ENCODE assay signal across 9 cellular contexts in genomic region chr6:44116643-44117382, GRCh38. TPM values are rescaled to one million over a fixed set of nuclear protein-coding genes. Genes with fewer than 3 reads are reported as not detected.
A peak's percentile ranks its signal among the peaks of the same experiment; 100 is the strongest.
DNase-seq lines count a peak whose midpoint lies in the region; ATAC-seq and TF ChIP-seq lines count a peak whose summit lies in the region.
"Had no signal": no experiment of that assay in that cellular context is flagged by ENCODE, and none has a peak within 500 bp of the region (broad histone marks: within the 10 kb centered on the region; RNA-seq: fewer than 3 reads in every experiment).

No MANE protein-coding gene starts in this region.

- peak overlapping the region in 1 of 2 experiments; percentile 35 for H3K4ac ChIP-seq in mesenchymal stem cell (ENCODE audit: low read depth in 1 of 2, low read length in 2 of 2)

- no peak overlapping the region for H2AFZ ChIP-seq in mesenchymal stem cell (ENCODE audit: low read depth, low read length)

- H3K4me1 Mint-ChIP-seq in brain, result peaks cover 38% of the 10 kb centered on the region

- no peak overlapping the region for H3K4me3 Mint-ChIP-seq in brain

- no peak for TF ChIP-seq POLR2A in Peyer's patch (IDR thresholded peaks at IDR 0.05)

- ATAC-seq in GM19324 (IDR thresholded peaks at IDR 0.05; ENCODE audit: low FRiP score, unreplicated experiment), result no peak
- no peak for ATAC-seq in HG02588 (IDR thresholded peaks at IDR 0.05; ENCODE audit: unreplicated experiment)

- no peak overlapping the region for H4K91ac ChIP-seq in mesenchymal stem cell (ENCODE audit: low read length)

- H2BK120ac ChIP-seq in mesenchymal stem cell (ENCODE audit: low read depth, low read length), result peak overlapping the region; percentile 42

- H3K4me2 ChIP-seq in mesenchymal stem cell (ENCODE audit: low read length, poor library complexity, severe bottlenecking), result peak overlapping the region; percentile 3

- H3K79me1 ChIP-seq in mesenchymal stem cell (replicated peaks; ENCODE audit: low read length, poor library complexity, severe bottlenecking), result peaks cover 14% of the 10 kb centered on the region

- H3K14ac ChIP-seq in mesenchymal stem cell (ENCODE audit: low read length in 2 of 2), result peak overlapping the region in 1 of 2 experiments; percentile 21

- no peak overlapping the region for H2BK12ac ChIP-seq in mesenchymal stem cell (ENCODE audit: low read length in 2 of 2)

- no peaks in the 10 kb centered on the region for H3K27me3 ChIP-seq in AG04450 (ENCODE audit: control insufficient read depth, insufficient read depth, low read length)
- no peaks in the 10 kb centered on the region for H3K27me3 ChIP-seq in mesenchymal stem cell (ENCODE audit: control insufficient read depth in 1 of 2, insufficient read depth in 1 of 2, low read length in 2 of 2)
- H3K27me3 ChIP-seq in Peyer's patch, result no peaks in the 10 kb centered on the region

- H3K9ac ChIP-seq in mesenchymal stem cell (ENCODE audit: low read length), result peak overlapping the region; percentile 83

- H3K27me3 Mint-ChIP-seq in brain, result no peaks in the 10 kb centered on the region

- peak overlapping the region; percentile 100 for H2BK5ac ChIP-seq in mesenchymal stem cell (ENCODE audit: low read depth, low read length, poor library complexity, severe bottlenecking)

- peak; percentile 62 for DNase-seq in AG04450 (ENCODE audit: low read depth, low spot score)
- DNase-seq in HT1080 (ENCODE audit: low read depth), result peak; percentile 93
- DNase-seq in mesenchymal stem cell, result peak; percentile 91
- no peak for DNase-seq in NCI-H2171 (lab: John Stamatoyannopoulos, UW)
- DNase-seq in Peyer's patch, result no peak
- DNase-seq: hypothalamus had no signal

- CTCF ChIA-PET in AG04450 (lab: Charles Lee), result interaction anchor here (1.4 to 1.6 kb wide), 3 partner anchors 9 to 117 kb away, joined by 4 to 5 read pairs (median 4); no protein-coding TSS in a partner anchor

- peak overlapping the region; percentile 98 for H2AK5ac ChIP-seq in mesenchymal stem cell (ENCODE audit: low read length, severe bottlenecking)

- H3K27ac ChIP-seq in AG04450 (ENCODE audit: low read depth, low read length), result peak overlapping the region; percentile 95
- H3K27ac ChIP-seq in mesenchymal stem cell (ENCODE audit: low read length, poor library complexity, severe bottlenecking), result peak overlapping the region; percentile 96
- peak overlapping the region in 2 of 4 donors; percentile 6 to 7 for H3K27ac ChIP-seq in Peyer's patch

- H3K4me3 ChIP-seq in AG04450 (ENCODE audit: low read depth, low read length) (peak overlapping the region; percentile 14), mesenchymal stem cell (ENCODE audit: insufficient read depth in 1 of 2, low read depth in 1 of 2, low read length in 2 of 2) (peak overlapping the region in 1 of 2 experiments; percentile 53), Peyer's patch (no peak overlapping the region)

- H3K36me3 ChIP-seq in mesenchymal stem cell (ENCODE audit: control insufficient read depth in 1 of 2, insufficient read depth in 2 of 2, low read depth in 1 of 2, low read length in 2 of 2), result peaks cover 14 to 30% of the 10 kb centered on the region in 2 experiments
- peaks cover 0 to 37% (median 0%) of the 10 kb centered on the region in 3 donors for H3K36me3 ChIP-seq in Peyer's patch

- POLR2A ChIA-PET in AG04450 (lab: Yijun Ruan, JAX), result interaction anchor here (0.7 to 2.4 kb wide), 4 partner anchors 8 to 130 kb away, joined by 3 to 8 read pairs (median 4); partner anchors contain the start of gene HSP90AB1

- H3K4me1 ChIP-seq in mesenchymal stem cell (ENCODE audit: control insufficient read depth, insufficient read depth, low read depth, low read length) (peaks cover 36% of the 10 kb centered on the region), Peyer's patch (peaks cover 0 to 32% (median 0%) of the 10 kb centered on the region in 4 donors)

- H3K9me3 ChIP-seq in AG04450 (ENCODE audit: control insufficient read depth, insufficient read depth, low read length) (no peaks in the 10 kb centered on the region), mesenchymal stem cell (ENCODE audit: control insufficient read depth, low read length) (no peaks in the 10 kb centered on the region), Peyer's patch (no peaks in the 10 kb centered on the region)

- TF ChIP-seq CTCF in AG04450 (IDR thresholded peaks at IDR 0.05; ENCODE audit: low read depth, low read length) (no peak), brain (conservative IDR thresholded peaks at IDR 0.05) (no peak), Peyer's patch (IDR thresholded peaks at IDR 0.05) (no peak)

- peak overlapping the region; percentile 5 for H4K8ac ChIP-seq in mesenchymal stem cell (ENCODE audit: low read length)

- peaks cover 23% of the 10 kb centered on the region for H3K36me3 Mint-ChIP-seq in brain

- H3K27ac Mint-ChIP-seq in brain, result peak overlapping the region in 3 of 5 experiments; percentile 13 to 71 (median 32)

- WGBS in mesenchymal stem cell, result 16% methylated on average over 3 of the region's 3 CpGs

- no peak overlapping the region for H3K23ac ChIP-seq in mesenchymal stem cell (ENCODE audit: low read length in 2 of 2)

- peak overlapping the region; percentile 31 for H2BK15ac ChIP-seq in mesenchymal stem cell (ENCODE audit: low read depth, poor library complexity, severe bottlenecking)

- H3K18ac ChIP-seq in mesenchymal stem cell (ENCODE audit: low read depth in 1 of 2, low read length in 2 of 2), result peak overlapping the region in 1 of 2 experiments; percentile 2

- H3K9me3 Mint-ChIP-seq in brain, result no peaks in the 10 kb centered on the region

RNA-seq across cellular contexts. Expression of gene MRPL14, which starts 10.4 kb away (rescaled TPM):
- polyA plus RNA-seq in AG04450 (2011; rRNA removed) (57.3 and 64.1 TPM in 2 replicates), brain (ENCODE audit: insufficient read depth, low read depth, low replicate concordance) (72.7 TPM)
- 22.5 and 31.9 TPM in 2 replicates for polyA minus RNA-seq in AG04450 (2011; rRNA and poly(A)+ RNA removed)
- total RNA-seq in HT1080 (2014; rRNA removed; shearing (Covaris generic)), result 98.1 and 172 TPM in 2 replicates
- 85.1 and 111 TPM in 2 replicates for polyA plus RNA-seq in HT1080 (2015; cell fraction: cytosol; rRNA removed)
- polyA plus RNA-seq in HT1080 (2015; cell fraction: nucleus; rRNA removed), result 28.7 and 29.3 TPM in 2 replicates
- polyA plus RNA-seq in mesenchymal stem cell (2013, experiment 1 of 2), result 59.8 TPM
- polyA plus RNA-seq in mesenchymal stem cell (2013, experiment 2 of 2), result 63.5 TPM
- total RNA-seq in Peyer's patch, result 10 to 100 TPM; 35.5 to 51.1 (median 42.6) TPM

RNA-seq across cellular contexts. Expression of gene TMEM63B, which starts 10.5 kb away (rescaled TPM):
- polyA plus RNA-seq in AG04450 (2011; rRNA removed) (39.4 and 42.1 TPM in 2 replicates), brain (ENCODE audit: insufficient read depth, low read depth, low replicate concordance) (48.2 TPM)
- 57.8 and 73.6 TPM in 2 replicates for polyA minus RNA-seq in AG04450 (2011; rRNA and poly(A)+ RNA removed)
- total RNA-seq in HT1080 (2014; rRNA removed; shearing (Covaris generic)), result 14.1 and 19.1 TPM in 2 replicates
- 33.5 and 41.6 TPM in 2 replicates for polyA plus RNA-seq in HT1080 (2015; cell fraction: cytosol; rRNA removed)
- polyA plus RNA-seq in HT1080 (2015; cell fraction: nucleus; rRNA removed), result 56.8 and 61.1 TPM in 2 replicates
- 28.7 TPM for polyA plus RNA-seq in mesenchymal stem cell (2013, experiment 1 of 2)
- 27.8 TPM for polyA plus RNA-seq in mesenchymal stem cell (2013, experiment 2 of 2)
- 10 to 100 TPM; 56.9 to 92.1 (median 81.9) TPM for total RNA-seq in Peyer's patch

RNA-seq across cellular contexts. Expression of gene CAPN11, which starts 41.8 kb away (rescaled TPM):
- polyA plus RNA-seq in AG04450 (2011; rRNA removed) (0.04 and 0.09 TPM in 2 replicates), brain (ENCODE audit: insufficient read depth, low read depth, low replicate concordance) (not detected)
- not detected in 2 replicates for polyA minus RNA-seq in AG04450 (2011; rRNA and poly(A)+ RNA removed)
- total RNA-seq in HT1080 (2014; rRNA removed; shearing (Covaris generic)), result not detected in 2 replicates
- 0.18 and 0.19 TPM in 2 replicates for polyA plus RNA-seq in HT1080 (2015; cell fraction: cytosol; rRNA removed)
- 0.18 TPM in 2 replicates for polyA plus RNA-seq in HT1080 (2015; cell fraction: nucleus; rRNA removed)
- not detected for polyA plus RNA-seq in mesenchymal stem cell (2013, experiment 1 of 2)
- polyA plus RNA-seq in mesenchymal stem cell (2013, experiment 2 of 2), result not detected
- 10 to 100 TPM in 1 of 4 donors, 1 to 10 TPM in 1, under 1 TPM in 1, not detected in 1; 0.67 to 16.5 (median 4.9) TPM for total RNA-seq in Peyer's patch

Comparison
In these comparisons a context has a peak if more than half of its experiments do, and no peak if none do; other contexts are left out.
1. DNase-seq: peak in AG04450 (single experiment), HT1080 (single experiment) and mesenchymal stem cell (single experiment); none in NCI-H2171 (single experiment) and Peyer's patch (0 of 3).